Comparison of ENCODE assay signal across 8 cellular contexts in the genomic region with DNA sequence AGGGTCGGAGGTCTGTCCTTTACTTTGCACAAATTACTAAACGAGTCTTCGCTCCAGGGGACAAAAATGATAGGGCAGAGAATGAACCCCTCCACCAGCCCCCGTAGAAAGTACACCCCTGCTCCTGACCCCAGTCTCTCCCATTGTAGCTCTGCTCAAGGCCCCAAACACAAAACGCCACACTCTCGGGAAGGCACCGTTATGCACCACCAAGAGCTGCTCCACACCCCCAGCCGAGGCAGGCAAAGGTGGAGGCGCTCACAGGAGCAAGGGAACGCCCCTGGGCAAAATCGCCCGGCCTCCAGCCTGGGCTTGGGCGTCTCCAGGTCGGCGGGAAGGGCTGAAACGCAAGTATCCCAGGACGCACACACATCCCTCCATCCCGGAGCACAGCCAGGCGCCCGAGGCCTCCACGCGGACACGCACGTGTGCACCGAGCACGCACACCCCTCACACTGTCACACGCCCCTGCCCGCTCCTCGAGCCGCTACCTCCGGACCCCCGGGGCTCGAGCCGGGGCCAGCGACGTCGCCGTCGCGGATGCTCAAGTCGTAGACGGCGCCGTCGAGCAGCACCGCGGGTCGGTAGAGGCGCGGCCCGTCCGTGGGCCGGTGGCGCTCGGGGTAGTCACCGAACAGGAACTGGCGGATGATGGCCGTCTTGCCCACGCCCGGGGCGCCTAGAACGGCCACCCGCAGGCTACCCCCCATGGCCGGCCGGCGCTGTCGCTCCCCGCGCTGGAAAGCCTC. TPM values are rescaled to one million over a fixed set of nuclear protein-coding genes. Genes with fewer than 3 reads are reported as not detected.
DNase-seq lines count a peak whose midpoint lies in the region; ATAC-seq and TF ChIP-seq lines count a peak whose summit lies in the region.
"Had no signal": no experiment of that assay in that cellular context is flagged by ENCODE, and none has a peak within 500 bp of the region (broad histone marks: within the 10 kb centered on the region; RNA-seq: fewer than 3 reads in every experiment).

No MANE protein-coding gene starts in this region.

- H3K27me3 ChIP-seq in Panc1 (ENCODE audit: control insufficient read depth, insufficient read depth, low read length), result no peaks in the 10 kb centered on the region

- TF ChIP-seq POLR2A in erythroblast (IDR thresholded peaks at IDR 0.05; ENCODE audit: low read length), result no peak

- intact Hi-C loops in Panc1 (cut with micrococcal nuclease; ENCODE audit: unreplicated experiment), result no loop called here
- intact Hi-C loops in sciatic nerve (cut with DNase I), result no loop called here

- TF ChIP-seq CTCF in GM20000 (IDR thresholded peaks at IDR 0.05; ENCODE audit: extremely low read depth, missing control alignments), result no peak
- no peak for TF ChIP-seq CTCF in Panc1 (IDR thresholded peaks at IDR 0.05)

- BruUV-seq in Panc1 (replicated peaks; lab: Mats Ljungman, UMichigan), result no TSS peak

- no peak overlapping the region for H3K27ac ChIP-seq in Panc1 (ENCODE audit: low read length)

- H3K4me3 ChIP-seq in Panc1 (ENCODE audit: low read depth in 2 of 2, low read length in 2 of 2), result peak overlapping the region; percentile 36 to 38

- no peaks in the 10 kb centered on the region for H3K36me3 ChIP-seq in Panc1 (ENCODE audit: control insufficient read depth, insufficient read depth, low read length)

- CTCF ChIA-PET in Panc1 (lab: Charles Lee), result no interaction called here

- DNase-seq in GM20000 (ENCODE audit: low spot score), result peak; percentile 62
- DNase-seq in Panc1 (ENCODE audit: low read depth, low spot score), result no peak
- peak; percentile 45 for DNase-seq in erythroblast (lab: John Stamatoyannopoulos, UW)
- peak; percentile 55 for DNase-seq in sciatic nerve (ENCODE audit: low spot score)
- DNase-seq in KG1 (lab: John Stamatoyannopoulos, UW), result no peak
- DNase-seq in AG08395 (ENCODE audit: low spot score), result no peak
- no peak for DNase-seq in stimulated activated CD4-positive, alpha-beta T cell treated with anti-CD3 and anti-CD28 coated beads, Interleukin-4, amount 100 ng/mL, for 24 hours
- DNase-seq: NCI-H1417 treated with DMSO at 0.1 percent for 48 hours had no signal

- peak; percentile 50 for ATAC-seq in Panc1
- no peak for ATAC-seq in sciatic nerve

- H3K9me3 ChIP-seq in Panc1 (ENCODE audit: control insufficient read depth, insufficient read depth, low read depth, low read length), result no peaks in the 10 kb centered on the region

- H3K4me1 ChIP-seq in Panc1 (ENCODE audit: control insufficient read depth, insufficient read depth, low read length), result peaks cover 6% of the 10 kb centered on the region

- POLR2A ChIA-PET in Panc1 (lab: Charles Lee), result no interaction called here

- in situ Hi-C loops in Panc1 (cut with HindIII; ENCODE audit: low pct_unique_long_range_greater_than_20kb, low sequenced_read_pairs), result no loop called here

RNA-seq across cellular contexts. Expression of a gene that starts 0.8 kb away (rescaled TPM):
- total RNA-seq in Panc1 (2021; ENCODE audit: unreplicated experiment) (2.6 TPM), sciatic nerve (2.2 TPM)
- polyA plus RNA-seq in Panc1 (2012; ENCODE audit: insufficient read length), result 2.4 TPM

RNA-seq across cellular contexts. Expression of a gene that starts 8.3 kb away (rescaled TPM):
- total RNA-seq in Panc1 (2021; ENCODE audit: unreplicated experiment) (68.8 TPM), sciatic nerve (31.8 TPM)
- polyA plus RNA-seq in Panc1 (2012; ENCODE audit: insufficient read length), result 74.4 TPM

RNA-seq across cellular contexts. Expression of a gene that starts 46.6 kb away (rescaled TPM):
- total RNA-seq in Panc1 (2021; ENCODE audit: unreplicated experiment) (272 TPM), sciatic nerve (194 TPM)
- polyA plus RNA-seq in Panc1 (2012; ENCODE audit: insufficient read length), result 240 TPM

RNA-seq across cellular contexts. Expression of a gene that starts 46.9 kb away (rescaled TPM):
- total RNA-seq in Panc1 (2021; ENCODE audit: unreplicated experiment) (49.6 TPM), sciatic nerve (18.0 TPM)
- polyA plus RNA-seq in Panc1 (2012; ENCODE audit: insufficient read length), result 48.2 TPM

Comparison
In these comparisons a context has a peak if more than half of its experiments do, and no peak if none do; other contexts are left out.
1. DNase-seq: peak in GM20000 (single experiment), erythroblast (2 of 2) and sciatic nerve (single experiment); none in Panc1 (single experiment), KG1 (single experiment), AG08395 (single experiment) and stimulated activated CD4-positive, alpha-beta T cell treated with anti-CD3 and anti-CD28 coated beads, Interleukin-4, amount 100 ng/mL, for 24 hours (single experiment).